Comparison of ENCODE assay signal across 11 cellular contexts in genomic region chr5:67187318-67187717, GRCh38. TPM values are rescaled to one million over a fixed set of nuclear protein-coding genes. Genes with fewer than 3 reads are reported as not detected.
A peak's percentile ranks its signal among the peaks of the same experiment; 100 is the strongest.
DNase-seq lines count a peak whose midpoint lies in the region; ATAC-seq and TF ChIP-seq lines count a peak whose summit lies in the region.
"Had no signal": no experiment of that assay in that cellular context is flagged by ENCODE, and none has a peak within 500 bp of the region (broad histone marks: within the 10 kb centered on the region; RNA-seq: fewer than 3 reads in every experiment).

No MANE protein-coding gene starts in this region.

- no peak for TF ChIP-seq CTCF in GM10248 (IDR thresholded peaks at IDR 0.05; ENCODE audit: control extremely low read depth, extremely low read depth, low read depth, missing control alignments)

- peak overlapping the region; percentile 17 to 88 (median 70) for H3K27ac Mint-ChIP-seq in IgD-negative memory B cell
- H3K27ac Mint-ChIP-seq in activated CD8-positive, alpha-beta T cell treated with anti-CD3 and anti-CD28 coated beads, Interleukin-2, amount 10 ng/mL, durations not matched to agents 7 days and 5 days, result peak overlapping the region; percentile 35
- H3K27ac Mint-ChIP-seq: endodermal cell had no signal

- H3K4me3 Mint-ChIP-seq in IgD-negative memory B cell, result peak overlapping the region; percentile 50 to 98 (median 73)
- no peak overlapping the region for H3K4me3 Mint-ChIP-seq in activated CD8-positive, alpha-beta T cell treated with anti-CD3 and anti-CD28 coated beads, Interleukin-2, amount 10 ng/mL, durations not matched to agents 7 days and 5 days
- H3K4me3 Mint-ChIP-seq: endodermal cell had no signal

- peaks cover 47 to 73% (median 54%) of the 10 kb centered on the region in 3 donors for H3K4me1 Mint-ChIP-seq in IgD-negative memory B cell
- peaks cover 53% of the 10 kb centered on the region for H3K4me1 Mint-ChIP-seq in activated CD8-positive, alpha-beta T cell treated with anti-CD3 and anti-CD28 coated beads, Interleukin-2, amount 10 ng/mL, durations not matched to agents 7 days and 5 days (ENCODE audit: low read depth)

- H3K9me3 Mint-ChIP-seq in IgD-negative memory B cell, result peaks cover 0 to 3% (median 3%) of the 10 kb centered on the region in 3 donors
- peaks cover 6% of the 10 kb centered on the region for H3K9me3 Mint-ChIP-seq in activated CD8-positive, alpha-beta T cell treated with anti-CD3 and anti-CD28 coated beads, Interleukin-2, amount 10 ng/mL, durations not matched to agents 7 days and 5 days (ENCODE audit: insufficient read depth)

- CTCF ChIA-PET in activated CD8-positive, alpha-beta T cell treated with anti-CD3 and anti-CD28 coated beads, Interleukin-2, amount 10 ng/mL, durations not matched to agents 7 days and 5 days (lab: Charles Lee), result no interaction called here
- CTCF ChIA-PET in GM10248 (lab: Yijun Ruan, JAX), result no interaction called here

- no peaks in the 10 kb centered on the region for H3K27me3 Mint-ChIP-seq in IgD-negative memory B cell
- H3K27me3 Mint-ChIP-seq in activated CD8-positive, alpha-beta T cell treated with anti-CD3 and anti-CD28 coated beads, Interleukin-2, amount 10 ng/mL, durations not matched to agents 7 days and 5 days (ENCODE audit: low read depth), result no peaks in the 10 kb centered on the region

- POLR2A ChIA-PET in activated CD8-positive, alpha-beta T cell treated with anti-CD3 and anti-CD28 coated beads, Interleukin-2, amount 10 ng/mL, durations not matched to agents 7 days and 5 days (lab: Charles Lee), result no interaction called here
- POLR2A ChIA-PET in GM10248 (lab: Yijun Ruan, JAX), result no interaction called here

- peak; percentile 85 for DNase-seq in CD1c-positive myeloid dendritic cell (ENCODE audit: extremely low spot score)
- no peak for DNase-seq in activated CD8-positive, alpha-beta T cell treated with anti-CD3 and anti-CD28 coated beads, Interleukin-2, amount 10 ng/mL, durations not matched to agents 7 days and 5 days
- no peak for DNase-seq in inferior parietal cortex (ENCODE audit: extremely low spot score)
- no peak for DNase-seq in NCI-H1092 (lab: John Stamatoyannopoulos, UW)
- DNase-seq in GM10248 (ENCODE audit: extremely low spot score), result no peak
- DNase-seq: endodermal cell, PC-3 had no signal

- ATAC-seq in GM19351 (IDR thresholded peaks at IDR 0.05; ENCODE audit: unreplicated experiment) (peak; percentile 58), HG03457 (IDR thresholded peaks at IDR 0.05; ENCODE audit: unreplicated experiment) (no peak)
- ATAC-seq in activated CD8-positive, alpha-beta T cell treated with anti-CD3 and anti-CD28 coated beads, Interleukin-2, amount 10 ng/mL, durations not matched to agents 7 days and 5 days, result peak; percentile 47
- ATAC-seq: PC-3 had no signal

- peaks cover 17% of the 10 kb centered on the region for H3K36me3 Mint-ChIP-seq in IgD-negative memory B cell
- peaks cover 25% of the 10 kb centered on the region for H3K36me3 Mint-ChIP-seq in activated CD8-positive, alpha-beta T cell treated with anti-CD3 and anti-CD28 coated beads, Interleukin-2, amount 10 ng/mL, durations not matched to agents 7 days and 5 days (ENCODE audit: low read depth)

RNA-seq across cellular contexts. Expression of gene CD180, which starts 9.3 kb away (rescaled TPM):
- polyA plus RNA-seq in IgD-negative memory B cell, result 99.1 TPM
- not detected for total RNA-seq in activated CD8-positive, alpha-beta T cell treated with anti-CD3 and anti-CD28 coated beads, Interleukin-2, amount 10 ng/mL, durations not matched to agents 7 days and 5 days
- total RNA-seq: endodermal cell, PC-3, renal cortical epithelial cell had no signal
